15 cellular contexts compared by ENCODE assay signal in genomic region chr6:21873562-21873961, GRCh38.
DNase-seq lines count a peak whose midpoint lies in the region; ATAC-seq and TF ChIP-seq lines count a peak whose summit lies in the region.
"Had no signal": no experiment of that assay in that cellular context is flagged by ENCODE, and none has a peak within 500 bp of the region (broad histone marks: within the 10 kb centered on the region; RNA-seq: fewer than 3 reads in every experiment).

No MANE protein-coding gene starts in this region.

- CTCF ChIA-PET in BJ (lab: Yijun Ruan, JAX): no interaction called here

- H3K27me3 ChIP-seq in BJ (ENCODE audit: control insufficient read depth, insufficient read depth, low read length): no peaks in the 10 kb centered on the region
- no peaks in the 10 kb centered on the region for H3K27me3 ChIP-seq in trophoblast cell (ENCODE audit: insufficient read depth, low read length)
- H3K27me3 ChIP-seq: vagina had no signal

- no peak for ATAC-seq in HG03354 (IDR thresholded peaks at IDR 0.05; ENCODE audit: poor library complexity, severe bottlenecking, unreplicated experiment)
- ATAC-seq: activated CD8-positive, alpha-beta memory T cell treated with anti-CD3 and anti-CD28 coated beads, Interleukin-2, amount 10 ng/mL, durations not matched to agents 7 days and 5 days; K562 had no signal

- TF ChIP-seq CTCF in BJ (IDR thresholded peaks at IDR 0.05; ENCODE audit: insufficient read depth, low read depth, low read length): no peak

- peak overlapping the region; percentile 58 for H3K27ac ChIP-seq in trophoblast cell (ENCODE audit: low read depth, low read length)
- H3K27ac ChIP-seq: vagina had no signal

- peak overlapping the region; percentile 0 for H2BK5ac ChIP-seq in trophoblast cell (ENCODE audit: low read depth, low read length, poor library complexity)

- DNase-seq in BJ (ENCODE audit: low read depth): peak; percentile 74
- peak; percentile 11 for DNase-seq in RKO (ENCODE audit: low spot score)
- DNase-seq in fibroblast of gingiva (ENCODE audit: low read depth): peak; percentile 36
- no peak for DNase-seq in trophoblast cell
- DNase-seq in activated CD4-positive, alpha-beta T cell treated with anti-CD3 and anti-CD28 coated beads, Interleukin-2, amount 50 U/mL, for 1 hour: no peak
- DNase-seq in posterior vena cava (ENCODE audit: low spot score): no peak
- no peak for DNase-seq in stimulated activated CD4-positive, alpha-beta T cell treated with anti-CD3 and anti-CD28 coated beads, Interleukin-4, amount 100 ng/mL, for 24 hours
- DNase-seq: activated CD8-positive, alpha-beta memory T cell treated with anti-CD3 and anti-CD28 coated beads, Interleukin-2, amount 10 ng/mL, durations not matched to agents 7 days and 5 days; CD4-positive, alpha-beta T cell; NCI-H2029 treated with DMSO at 0.1 percent for 48 hours had no signal

- POLR2A ChIA-PET in BJ (lab: Charles Lee): no interaction called here

- H3K23ac ChIP-seq in trophoblast cell (ENCODE audit: low read length): no peak overlapping the region

- H3K4me1 ChIP-seq in trophoblast cell (ENCODE audit: control insufficient read depth in 1 of 2, insufficient read depth in 2 of 2, low read length in 2 of 2): peaks cover 9 to 19% of the 10 kb centered on the region in 2 experiments
- H3K4me1 ChIP-seq: HAP-1 had no signal

- no peaks in the 10 kb centered on the region for H3K79me2 ChIP-seq in trophoblast cell (ENCODE audit: control insufficient read depth, insufficient read depth, low read length, poor library complexity)

- H3K4me3 ChIP-seq in BJ (ENCODE audit: low read depth, low read length) (no peak overlapping the region), trophoblast cell (ENCODE audit: low read depth, low read length) (no peak overlapping the region)
- H3K4me3 ChIP-seq: HAP-1, K562, skin epidermis, vagina had no signal

- no peak overlapping the region for H4K12ac ChIP-seq in trophoblast cell (ENCODE audit: low read depth, low read length)

- no peak overlapping the region for H2BK12ac ChIP-seq in trophoblast cell (ENCODE audit: low read length)

- no peak overlapping the region for H2AK5ac ChIP-seq in trophoblast cell (ENCODE audit: low read length)

- no peaks in the 10 kb centered on the region for H3K36me3 ChIP-seq in BJ (ENCODE audit: control insufficient read depth, insufficient read depth, low read length)
- H3K36me3 ChIP-seq in trophoblast cell (ENCODE audit: control insufficient read depth in 1 of 2, insufficient read depth in 2 of 2, low read length in 2 of 2): peaks cover 0 to 9% of the 10 kb centered on the region in 2 experiments
- H3K36me3 ChIP-seq: HAP-1, vagina had no signal

- peak overlapping the region; percentile 6 for H3K18ac ChIP-seq in trophoblast cell (ENCODE audit: low read length)

- H3K14ac ChIP-seq in trophoblast cell (ENCODE audit: low read length): no peak overlapping the region

- H3K4me2 ChIP-seq in trophoblast cell (ENCODE audit: low read length): no peak overlapping the region

- WGBS in trophoblast cell (ENCODE audit: extremely low coverage, insufficient coverage, insufficient read length): no CpG with 5 or more reads among the region's 10 CpGs

- peaks cover 7% of the 10 kb centered on the region for H3K79me1 ChIP-seq in trophoblast cell (ENCODE audit: low read length)

- no peak overlapping the region for H2AFZ ChIP-seq in trophoblast cell (ENCODE audit: insufficient read depth, low read length, poor library complexity)

- no peak overlapping the region for H2BK120ac ChIP-seq in trophoblast cell (ENCODE audit: insufficient read depth, low read length, poor library complexity)

- no peak overlapping the region for H3K9ac ChIP-seq in trophoblast cell (ENCODE audit: low read length)

- H4K91ac ChIP-seq in trophoblast cell (ENCODE audit: low read depth, low read length): peak overlapping the region; percentile 46

- intact Hi-C loops in posterior vena cava (cut with DNase I): no loop called here

- no peaks in the 10 kb centered on the region for H3K9me3 ChIP-seq in trophoblast cell (ENCODE audit: insufficient read depth, low read depth, low read length)
- H3K9me3 ChIP-seq: HAP-1, vagina had no signal

- no peak overlapping the region for H4K8ac ChIP-seq in trophoblast cell (ENCODE audit: low read depth, low read length)

- no peak overlapping the region for H3K4ac ChIP-seq in trophoblast cell (ENCODE audit: low read depth, low read length)

Comparison
In these comparisons a context has a peak if more than half of its experiments do, and no peak if none do; other contexts are left out.
1. DNase-seq: peak in BJ (single experiment), RKO (single experiment) and fibroblast of gingiva (single experiment); none in trophoblast cell (0 of 2), activated CD4-positive, alpha-beta T cell treated with anti-CD3 and anti-CD28 coated beads, Interleukin-2, amount 50 U/mL, for 1 hour (single experiment), posterior vena cava (single experiment) and stimulated activated CD4-positive, alpha-beta T cell treated with anti-CD3 and anti-CD28 coated beads, Interleukin-4, amount 100 ng/mL, for 24 hours (single experiment).